Comparison of ENCODE assay signal across 33 cellular contexts in genomic region chr2:113838744-113839444, GRCh38.
"Had no signal": no experiment of that assay in that cellular context is flagged by ENCODE, and none has a peak within 500 bp of the region (broad histone marks: within the 10 kb centered on the region; RNA-seq: fewer than 3 reads in every experiment).

No MANE protein-coding gene starts in this region.

- DNase-seq: activated CD4-positive, alpha-beta memory T cell treated with anti-CD3 and anti-CD28 coated beads, Interleukin-2, amount 10 ng/mL, durations not matched to agents 7 days and 5 days; activated CD4-positive, alpha-beta T cell treated with anti-CD3 and anti-CD28 coated beads for 1 hour; activated CD4-positive, alpha-beta T cell treated with anti-CD3 and anti-CD28 coated beads for 4 hours; activated CD4-positive, alpha-beta T cell treated with anti-CD3 and anti-CD28 coated beads, Interleukin-2, amount 10 ng/mL, durations not matched to agents 7 days and 5 days; activated CD4-positive, alpha-beta T cell treated with anti-CD3 and anti-CD28 coated beads, Interleukin-2, amount 50 U/mL, for 4 hours; activated CD4-positive, CD25-positive, alpha-beta regulatory T cell; activated CD8-positive, alpha-beta memory T cell treated with anti-CD3 and anti-CD28 coated beads, Interleukin-2, amount 50 U/mL, for 48 hours; activated gamma-delta T cell; activated naive CD4-positive, alpha-beta T cell; activated naive CD4-positive, alpha-beta T cell treated with anti-CD3 and anti-CD28 coated beads, Interleukin-2, amount 50 U/mL, for 16 hours; activated naive CD8-positive, alpha-beta T cell treated with anti-CD3 and anti-CD28 coated beads for 36 hours; activated naive CD8-positive, alpha-beta T cell treated with anti-CD3 and anti-CD28 coated beads, Interleukin-2, amount 50 U/mL, for 24 hours; activated T-cell treated with anti-CD3 and anti-CD28 coated beads for 4 hours; activated T-cell treated with anti-CD3 and anti-CD28 coated beads, Interleukin-2, amount 50 U/mL, for 24 hours; activated T-cell treated with anti-CD3 and anti-CD28 coated beads, Interleukin-2, amount 50 U/mL, for 72 hours; adrenal gland; amygdala; aorta; body of pancreas; caudate nucleus; cortex of kidney; dermis blood vessel endothelial cell; effector CD4-positive, alpha-beta T cell; effector memory CD8-positive, alpha-beta T cell; esophagus squamous epithelium; foreskin melanocyte; head of caudate nucleus; hippocampal formation had no signal

- H3K4me3 Mint-ChIP-seq: activated CD4-positive, alpha-beta memory T cell treated with anti-CD3 and anti-CD28 coated beads, Interleukin-2, amount 10 ng/mL, durations not matched to agents 7 days and 5 days; activated CD4-positive, alpha-beta T cell treated with anti-CD3 and anti-CD28 coated beads, Interleukin-2, amount 10 ng/mL, durations not matched to agents 7 days and 5 days; activated naive CD8-positive, alpha-beta T cell treated with anti-CD3 and anti-CD28 coated beads for 36 hours; activated naive CD8-positive, alpha-beta T cell treated with anti-CD3 and anti-CD28 coated beads, Interleukin-2, amount 50 U/mL, for 24 hours; activated T-cell treated with anti-CD3 and anti-CD28 coated beads, Interleukin-2, amount 50 U/mL, for 24 hours; activated T-cell treated with anti-CD3 and anti-CD28 coated beads, Interleukin-2, amount 50 U/mL, for 72 hours; effector memory CD8-positive, alpha-beta T cell; T-helper 1 cell treated with Interleukin-12 subunit alpha and Interleukin-12 subunit beta and Interleukin-4 antibody, amounts not matched to agents 30 μg/mL and 1 μg/mL, for 36 hours had no signal

- H3K4me1 ChIP-seq: adrenal gland, body of pancreas had no signal

- ATAC-seq: activated naive CD8-positive, alpha-beta T cell treated with anti-CD3 and anti-CD28 coated beads, Interleukin-2, amount 50 U/mL, for 24 hours; activated T-cell treated with anti-CD3 and anti-CD28 coated beads, Interleukin-2, amount 50 U/mL, for 72 hours; body of pancreas; effector memory CD8-positive, alpha-beta T cell had no signal

- H3K27ac ChIP-seq: adrenal gland, body of pancreas, epithelial cell of prostate, esophagus squamous epithelium had no signal

- H3K27ac Mint-ChIP-seq: activated CD4-positive, alpha-beta memory T cell treated with anti-CD3 and anti-CD28 coated beads, Interleukin-2, amount 10 ng/mL, durations not matched to agents 7 days and 5 days; activated CD4-positive, alpha-beta T cell treated with anti-CD3 and anti-CD28 coated beads, Interleukin-2, amount 10 ng/mL, durations not matched to agents 7 days and 5 days; activated naive CD8-positive, alpha-beta T cell treated with anti-CD3 and anti-CD28 coated beads for 36 hours; activated naive CD8-positive, alpha-beta T cell treated with anti-CD3 and anti-CD28 coated beads, Interleukin-2, amount 50 U/mL, for 24 hours; activated T-cell treated with anti-CD3 and anti-CD28 coated beads, Interleukin-2, amount 50 U/mL, for 24 hours; activated T-cell treated with anti-CD3 and anti-CD28 coated beads, Interleukin-2, amount 50 U/mL, for 72 hours; T-helper 1 cell treated with Interleukin-12 subunit alpha and Interleukin-12 subunit beta and Interleukin-4 antibody, amounts not matched to agents 30 μg/mL and 1 μg/mL, for 36 hours had no signal

- H3K4me1 Mint-ChIP-seq: activated CD4-positive, alpha-beta memory T cell treated with anti-CD3 and anti-CD28 coated beads, Interleukin-2, amount 10 ng/mL, durations not matched to agents 7 days and 5 days; activated CD4-positive, alpha-beta T cell treated with anti-CD3 and anti-CD28 coated beads, Interleukin-2, amount 10 ng/mL, durations not matched to agents 7 days and 5 days; activated naive CD8-positive, alpha-beta T cell treated with anti-CD3 and anti-CD28 coated beads for 36 hours had no signal

- H3K27me3 ChIP-seq: adrenal gland, body of pancreas, esophagus squamous epithelium had no signal

- H3K4me3 ChIP-seq: adrenal gland, body of pancreas, esophagus squamous epithelium had no signal

- H3K9me3 ChIP-seq: adrenal gland, body of pancreas, esophagus squamous epithelium had no signal

- H3K9me3 Mint-ChIP-seq: activated CD4-positive, alpha-beta memory T cell treated with anti-CD3 and anti-CD28 coated beads, Interleukin-2, amount 10 ng/mL, durations not matched to agents 7 days and 5 days; activated CD4-positive, alpha-beta T cell treated with anti-CD3 and anti-CD28 coated beads, Interleukin-2, amount 10 ng/mL, durations not matched to agents 7 days and 5 days; activated naive CD8-positive, alpha-beta T cell treated with anti-CD3 and anti-CD28 coated beads for 36 hours; activated naive CD8-positive, alpha-beta T cell treated with anti-CD3 and anti-CD28 coated beads, Interleukin-2, amount 50 U/mL, for 24 hours; activated T-cell treated with anti-CD3 and anti-CD28 coated beads, Interleukin-2, amount 50 U/mL, for 24 hours; activated T-cell treated with anti-CD3 and anti-CD28 coated beads, Interleukin-2, amount 50 U/mL, for 72 hours; effector memory CD8-positive, alpha-beta T cell; T-helper 1 cell treated with Interleukin-12 subunit alpha and Interleukin-12 subunit beta and Interleukin-4 antibody, amounts not matched to agents 30 μg/mL and 1 μg/mL, for 36 hours had no signal

- H3K27me3 Mint-ChIP-seq: activated CD4-positive, alpha-beta memory T cell treated with anti-CD3 and anti-CD28 coated beads, Interleukin-2, amount 10 ng/mL, durations not matched to agents 7 days and 5 days; activated CD4-positive, alpha-beta T cell treated with anti-CD3 and anti-CD28 coated beads, Interleukin-2, amount 10 ng/mL, durations not matched to agents 7 days and 5 days; activated naive CD8-positive, alpha-beta T cell treated with anti-CD3 and anti-CD28 coated beads for 36 hours; activated naive CD8-positive, alpha-beta T cell treated with anti-CD3 and anti-CD28 coated beads, Interleukin-2, amount 50 U/mL, for 24 hours; activated T-cell treated with anti-CD3 and anti-CD28 coated beads, Interleukin-2, amount 50 U/mL, for 24 hours; effector memory CD8-positive, alpha-beta T cell had no signal

- H3K36me3 ChIP-seq: adrenal gland, esophagus squamous epithelium had no signal

- FAIRE-seq: colon, endometrium, endothelial cell of umbilical vein had no signal
